Comparison of ENCODE assay signal across 10 cellular contexts in the genomic region with DNA sequence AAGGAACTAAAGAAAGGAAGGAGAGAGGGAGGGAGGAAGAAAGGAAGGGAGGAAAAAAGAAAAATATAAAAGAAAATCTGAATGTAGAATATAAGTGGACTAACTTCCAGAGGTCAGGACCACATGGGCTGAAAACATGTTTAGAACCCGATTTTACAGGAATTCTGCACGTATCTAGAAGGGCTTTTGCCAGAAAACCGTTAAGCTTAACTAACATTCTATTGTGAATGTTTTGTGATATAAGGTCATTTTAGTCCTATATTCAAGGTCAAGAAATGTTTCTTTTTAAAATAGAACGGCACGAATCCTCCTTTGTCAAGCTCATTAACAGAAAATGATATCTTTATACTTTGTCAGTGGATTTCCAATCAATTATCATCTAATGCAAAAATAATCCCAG. TPM values are rescaled to one million over a fixed set of nuclear protein-coding genes. Genes with fewer than 3 reads are reported as not detected.
"Had no signal": no experiment of that assay in that cellular context is flagged by ENCODE, and none has a peak within 500 bp of the region (broad histone marks: within the 10 kb centered on the region; RNA-seq: fewer than 3 reads in every experiment).

No MANE protein-coding gene starts in this region.

- H3K4me3 ChIP-seq: K562 had no signal

- DNase-seq: IMR-90, KBM-7, KG1 had no signal

- H3K4me2 ChIP-seq: KMS-11 had no signal

- FAIRE-seq: HTR-8/SVneo, K562 had no signal

- H3K9ac ChIP-seq: KMS-11 had no signal

- H3K27ac ChIP-seq: HL-60, KMS-11 had no signal

- ATAC-seq: K562 had no signal

RNA-seq across cellular contexts. Expression of a gene that starts 13.1 kb away (rescaled TPM):
- total RNA-seq: HT-29, HT1080, IMR-90, K562 had no signal
- polyA plus RNA-seq: IgD-negative memory B cell, IMR-90, K562 had no signal
